ENCODE assay signal across 26 cellular contexts in genomic region chr3:53641397-53641796, GRCh38.
DNase-seq lines count a peak whose midpoint lies in the region; ATAC-seq, FAIRE-seq and TF ChIP-seq lines count a peak whose summit lies in the region.
"Had no signal": no experiment of that assay in that cellular context is flagged by ENCODE, and none has a peak within 500 bp of the region (broad histone marks: within the 10 kb centered on the region; RNA-seq: fewer than 3 reads in every experiment).

No MANE protein-coding gene starts in this region.

- TF ChIP-seq CTCF in bronchial epithelial cell (IDR thresholded peaks at IDR 0.05; ENCODE audit: insufficient read depth, low read length, severe bottlenecking) (no peak), esophagus muscularis mucosa (IDR thresholded peaks at IDR 0.05) (no peak)

- POLR2A ChIA-PET in HEK293T (lab: Yijun Ruan, JAX) = no interaction called here

- no peak overlapping the region for H3K27ac ChIP-seq in esophagus muscularis mucosa (replicated peaks in 1 of 4)
- H3K27ac ChIP-seq: BLaER1 had no signal

- H3K9me3 ChIP-seq in esophagus muscularis mucosa = no peaks in the 10 kb centered on the region
- H3K9me3 ChIP-seq: BE2C, BLaER1 had no signal

- H3K4me1 ChIP-seq in esophagus muscularis mucosa = no peaks in the 10 kb centered on the region
- H3K4me1 ChIP-seq: BE2C, BLaER1 had no signal

- H3K36me3 ChIP-seq in bronchial epithelial cell (ENCODE audit: control insufficient read depth, insufficient read depth, low read length) (no peaks in the 10 kb centered on the region), esophagus muscularis mucosa (no peaks in the 10 kb centered on the region)
- H3K36me3 ChIP-seq: BE2C, BLaER1 had no signal

- H3K4me3 ChIP-seq in bronchial epithelial cell (ENCODE audit: low read depth, low read length) (no peak overlapping the region), esophagus muscularis mucosa (no peak overlapping the region)
- H3K4me3 ChIP-seq: BLaER1, GM12878 had no signal

- no peak for TF ChIP-seq POLR2A in esophagus muscularis mucosa (IDR thresholded peaks at IDR 0.05; ENCODE audit: low read depth)

- intact Hi-C loops in esophagus muscularis mucosa (cut with DNase I) = no loop called here

- DNase-seq in bronchial epithelial cell (ENCODE audit: low read depth) = no peak
- DNase-seq in esophagus muscularis mucosa (ENCODE audit: extremely low spot score) = peak; percentile 68
- no peak for DNase-seq in left lobe of liver (ENCODE audit: low spot score)
- no peak for DNase-seq in HEK293T (ENCODE audit: extremely low spot score)
- no peak for DNase-seq in stimulated activated CD4-positive, alpha-beta T cell treated with anti-CD3 and anti-CD28 coated beads, Interleukin-2, amount 100 ng/mL, for 24 hours
- DNase-seq in hypothalamus (lab: John Stamatoyannopoulos, UW) = no peak
- DNase-seq: 8988T; ACHN; BE2C; C1 segment of cervical spinal cord; CD4-positive, alpha-beta memory T cell; CD4-positive, CD25-positive, alpha-beta regulatory T cell; CD8-positive, alpha-beta memory T cell; COR-L47; DMS 273 treated with DMSO at 0.1 percent for 48 hours; DMS153; DMS53; DMS79; DND-41; EL; GDM1 had no signal

- TF ChIP-seq EP300 in esophagus muscularis mucosa (IDR thresholded peaks at IDR 0.05) = no peak

- CTCF ChIA-PET in HEK293T (lab: Yijun Ruan, JAX) = no interaction called here

- FAIRE-seq in bronchial epithelial cell (lab: Jason Lieb, UNC) = peak; percentile 64
- FAIRE-seq: A204.1, GM12878, GM12892, GM18507 had no signal

- peak; percentile 76 for ATAC-seq in left lobe of liver
- ATAC-seq: GM12878 had no signal

- WGBS in esophagus muscularis mucosa = 90% methylated on average over 5 of the region's 5 CpGs

- H3K27me3 ChIP-seq in bronchial epithelial cell (ENCODE audit: control insufficient read depth, insufficient read depth, low read length) = peaks cover 28% of the 10 kb centered on the region
- H3K27me3 ChIP-seq in esophagus muscularis mucosa = no peaks in the 10 kb centered on the region
- H3K27me3 ChIP-seq: BE2C, BLaER1 had no signal

TF ChIP-seq in HEK293T, 16 proteins besides CTCF, POLR2A, EP300 and RAD21:
- TF ChIP-seq L3MBTL2 (conservative IDR thresholded peaks at IDR 0.05) (no peak), ELF4 (IDR thresholded peaks at IDR 0.05) (no peak), SP1 (IDR thresholded peaks at IDR 0.05) (no peak), FOXK2 (IDR thresholded peaks at IDR 0.05) (no peak), NFRKB (IDR thresholded peaks at IDR 0.05) (no peak), BHLHE40 (IDR thresholded peaks at IDR 0.05; ENCODE audit: borderline replicate concordance) (no peak), ZNF384 (IDR thresholded peaks at IDR 0.05) (no peak), FOXA1 (IDR thresholded peaks at IDR 0.05) (no peak), SUZ12 (IDR thresholded peaks at IDR 0.05) (no peak), FOXM1 (IDR thresholded peaks at IDR 0.05; ENCODE audit: borderline replicate concordance) (no peak), LEF1 (IDR thresholded peaks at IDR 0.05; ENCODE audit: borderline replicate concordance) (no peak), CTBP1 (IDR thresholded peaks at IDR 0.05; ENCODE audit: borderline replicate concordance) (no peak), ARNT (IDR thresholded peaks at IDR 0.05) (no peak), HDGF (IDR thresholded peaks at IDR 0.05; ENCODE audit: borderline replicate concordance) (no peak), TARDBP (IDR thresholded peaks at IDR 0.05) (no peak)
- TF ChIP-seq, protein P1, sequence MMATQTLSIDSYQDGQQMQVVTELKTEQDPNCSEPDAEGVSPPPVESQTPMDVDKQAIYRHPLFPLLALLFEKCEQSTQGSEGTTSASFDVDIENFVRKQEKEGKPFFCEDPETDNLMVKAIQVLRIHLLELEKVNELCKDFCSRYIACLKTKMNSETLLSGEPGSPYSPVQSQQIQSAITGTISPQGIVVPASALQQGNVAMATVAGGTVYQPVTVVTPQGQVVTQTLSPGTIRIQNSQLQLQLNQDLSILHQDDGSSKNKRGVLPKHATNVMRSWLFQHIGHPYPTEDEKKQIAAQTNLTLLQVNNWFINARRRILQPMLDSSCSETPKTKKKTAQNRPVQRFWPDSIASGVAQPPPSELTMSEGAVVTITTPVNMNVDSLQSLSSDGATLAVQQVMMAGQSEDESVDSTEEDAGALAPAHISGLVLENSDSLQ (IDR thresholded peaks at IDR 0.05) = no peak
TF ChIP-seq in HEK293T: peak in this region for 0.
